21 cellular contexts compared by ENCODE assay signal in the genomic region with DNA sequence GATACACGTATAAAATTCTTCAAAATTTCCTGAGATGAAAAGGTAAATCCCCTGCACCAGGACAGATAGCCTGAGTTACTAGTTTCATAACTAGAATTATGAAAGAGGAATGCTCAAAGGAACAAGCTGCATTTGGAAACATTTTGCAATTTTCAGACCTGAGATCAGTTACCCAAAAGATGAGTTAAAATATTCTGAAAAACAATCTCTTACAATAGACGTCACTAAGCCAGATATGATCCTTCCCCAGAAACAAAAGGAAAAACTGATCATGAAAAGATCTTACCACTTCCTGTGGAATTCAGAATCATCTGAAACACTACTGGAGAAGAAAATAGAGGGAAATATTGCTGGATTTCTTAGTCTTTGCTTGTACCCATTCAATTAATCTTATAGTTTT.
DNase-seq lines count a peak whose midpoint lies in the region; ATAC-seq and TF ChIP-seq lines count a peak whose summit lies in the region.
"Had no signal": no experiment of that assay in that cellular context is flagged by ENCODE, and none has a peak within 500 bp of the region (broad histone marks: within the 10 kb centered on the region; RNA-seq: fewer than 3 reads in every experiment).

No MANE protein-coding gene starts in this region.

- no peaks in the 10 kb centered on the region for H3K27me3 ChIP-seq in gastroesophageal sphincter
- H3K27me3 ChIP-seq: adrenal gland had no signal

- no peak for TF ChIP-seq POLR2A in gastroesophageal sphincter (IDR thresholded peaks at IDR 0.05)
- TF ChIP-seq POLR2A in erythroblast (IDR thresholded peaks at IDR 0.05; ENCODE audit: low read length): no peak

- POLR2A ChIA-PET in OCI-LY7 (lab: Charles Lee): interaction anchor here (0.7 kb wide), 1 partner anchor 1053 kb away, joined by 3 read pairs; no protein-coding TSS in a partner anchor

- peak; percentile 68 for ATAC-seq in gastroesophageal sphincter
- ATAC-seq in activated T-cell treated with anti-CD3 and anti-CD28 coated beads, Interleukin-2, amount 50 U/mL, for 4 hours: no peak

- peak overlapping the region; percentile 21 for H3K27ac Mint-ChIP-seq in activated T-helper 2 cell treated with anti-CD3 and anti-CD28 coated beads, Interferon-gamma antibody, Interleukin-2, Interleukin-4, amounts not matched to agents 10 μg/mL and 5 μg/mL and 100 μg/mL, durations not matched to agents 14 hours and 24 hours and 36 hours
- H3K27ac Mint-ChIP-seq: activated T-helper 1 cell treated with anti-CD3 and anti-CD28 coated beads, Interleukin-12 subunit alpha, Interleukin-12 subunit beta, Interleukin-2, Interleukin-4 antibody, amounts not matched to agents 30 ng/mL and 10 ng/mL and 1 ng/mL, durations not matched to agents 14 hours and 24 hours and 36 hours; CD4-positive, alpha-beta memory T cell; endodermal cell; naive B cell; progenitor cell of endocrine pancreas had no signal

- H3K79me2 ChIP-seq in OCI-LY7 (ENCODE audit: insufficient read depth, low read depth, low read length): no peaks in the 10 kb centered on the region

- DNase-seq in SKM-1 treated with dmso at 0.1 percent for 144 hours (lab: John Stamatoyannopoulos, UW; ENCODE audit: unreplicated experiment): peak; percentile 2
- DNase-seq in SKM-1 (lab: John Stamatoyannopoulos, UW; ENCODE audit: unreplicated experiment): no peak
- no peak for DNase-seq in activated T-helper 2 cell treated with anti-CD3 and anti-CD28 coated beads, Interferon-gamma antibody, Interleukin-2, Interleukin-4, amounts not matched to agents 10 μg/mL and 5 μg/mL and 100 μg/mL, durations not matched to agents 14 hours and 24 hours and 36 hours (ENCODE audit: low spot score)
- DNase-seq in stromal cell of bone marrow (ENCODE audit: low read depth): peak; percentile 32
- no peak for DNase-seq in OCI-LY7 (ENCODE audit: low spot score)
- no peak for DNase-seq in activated T-cell treated with anti-CD3 and anti-CD28 coated beads, Interleukin-2, amount 50 U/mL, for 4 hours
- DNase-seq in erythroblast (lab: John Stamatoyannopoulos, UW): no peak
- DNase-seq: activated CD4-positive, CD25-positive, alpha-beta regulatory T cell; adrenal gland; CD4-positive, alpha-beta memory T cell; DMS79 treated with DMSO at 0.1 percent for 48 hours; endodermal cell; Kasumi-1; naive B cell; NCI-H1436 treated with DMSO at 0.1 percent for 48 hours; NK-92 treated with Interleukin-12 subunit alpha and Interleukin-12 subunit beta, amount 100 ng/mL, for 24 hours had no signal

- no peak overlapping the region for H3K4me3 ChIP-seq in gastroesophageal sphincter
- H3K4me3 ChIP-seq in OCI-LY7 (ENCODE audit: low read depth, low read length, poor library complexity, severe bottlenecking): no peak overlapping the region
- H3K4me3 ChIP-seq: adrenal gland, HAP-1 had no signal

- no peak overlapping the region for H3K4me2 ChIP-seq in OCI-LY7 (ENCODE audit: low read length)

- peak overlapping the region in 3 of 4 donors; percentile 52 to 64 (median 58) for H3K27ac ChIP-seq in gastroesophageal sphincter
- H3K27ac ChIP-seq in OCI-LY7 (ENCODE audit: low read depth, low read length, poor library complexity, severe bottlenecking): no peak overlapping the region
- H3K27ac ChIP-seq: adrenal gland had no signal

- 37 to 52% methylated on average over 2 of the region's 2 CpGs for WGBS in gastroesophageal sphincter (ENCODE audit: low coverage in 1 of 2), 2 donors

- H2AFZ ChIP-seq in OCI-LY7 (ENCODE audit: low read length): no peak overlapping the region

- no peaks in the 10 kb centered on the region for H3K27me3 Mint-ChIP-seq in activated T-helper 2 cell treated with anti-CD3 and anti-CD28 coated beads, Interferon-gamma antibody, Interleukin-2, Interleukin-4, amounts not matched to agents 10 μg/mL and 5 μg/mL and 100 μg/mL, durations not matched to agents 14 hours and 24 hours and 36 hours (ENCODE audit: low read depth)
- no peaks in the 10 kb centered on the region for H3K27me3 Mint-ChIP-seq in activated T-cell treated with anti-CD3 and anti-CD28 coated beads, Interleukin-2, amount 50 U/mL, for 4 hours (ENCODE audit: low read depth)
- H3K27me3 Mint-ChIP-seq: naive B cell, progenitor cell of endocrine pancreas had no signal

- no peak for TF ChIP-seq EP300 in gastroesophageal sphincter (IDR thresholded peaks at IDR 0.05)

- no peak for TF ChIP-seq CTCF in gastroesophageal sphincter (IDR thresholded peaks at IDR 0.05)
- no peak for TF ChIP-seq CTCF in OCI-LY7 (conservative IDR thresholded peaks at IDR 0.05; ENCODE audit: low read length)

- no peaks in the 10 kb centered on the region for H3K36me3 ChIP-seq in gastroesophageal sphincter
- no peaks in the 10 kb centered on the region for H3K36me3 ChIP-seq in OCI-LY7 (ENCODE audit: insufficient read depth, low read length)
- H3K36me3 ChIP-seq: adrenal gland, HAP-1 had no signal

- CTCF ChIA-PET in OCI-LY7 (lab: Charles Lee; ENCODE audit: unreplicated experiment): no interaction called here

- peaks cover 28% of the 10 kb centered on the region for H3K4me1 Mint-ChIP-seq in activated T-helper 2 cell treated with anti-CD3 and anti-CD28 coated beads, Interferon-gamma antibody, Interleukin-2, Interleukin-4, amounts not matched to agents 10 μg/mL and 5 μg/mL and 100 μg/mL, durations not matched to agents 14 hours and 24 hours and 36 hours (ENCODE audit: low read depth)
- H3K4me1 Mint-ChIP-seq in activated T-cell treated with anti-CD3 and anti-CD28 coated beads, Interleukin-2, amount 50 U/mL, for 4 hours (ENCODE audit: low read depth): peaks cover under 1% of the 10 kb centered on the region
- H3K4me1 Mint-ChIP-seq: central memory CD8-positive, alpha-beta T cell had no signal

- no peak overlapping the region for H3K4me3 Mint-ChIP-seq in activated T-helper 2 cell treated with anti-CD3 and anti-CD28 coated beads, Interferon-gamma antibody, Interleukin-2, Interleukin-4, amounts not matched to agents 10 μg/mL and 5 μg/mL and 100 μg/mL, durations not matched to agents 14 hours and 24 hours and 36 hours (ENCODE audit: low read depth)
- H3K4me3 Mint-ChIP-seq in activated T-cell treated with anti-CD3 and anti-CD28 coated beads, Interleukin-2, amount 50 U/mL, for 4 hours: no peak overlapping the region
- H3K4me3 Mint-ChIP-seq: activated T-helper 1 cell treated with anti-CD3 and anti-CD28 coated beads, Interleukin-12 subunit alpha, Interleukin-12 subunit beta, Interleukin-2, Interleukin-4 antibody, amounts not matched to agents 30 ng/mL and 10 ng/mL and 1 ng/mL, durations not matched to agents 14 hours and 24 hours and 36 hours; CD4-positive, alpha-beta memory T cell; central memory CD8-positive, alpha-beta T cell; endodermal cell; naive B cell had no signal

- no peaks in the 10 kb centered on the region for H4K20me1 ChIP-seq in OCI-LY7 (ENCODE audit: insufficient read depth, low read length)

- H3K9me3 Mint-ChIP-seq in activated T-helper 2 cell treated with anti-CD3 and anti-CD28 coated beads, Interferon-gamma antibody, Interleukin-2, Interleukin-4, amounts not matched to agents 10 μg/mL and 5 μg/mL and 100 μg/mL, durations not matched to agents 14 hours and 24 hours and 36 hours: no peaks in the 10 kb centered on the region
- H3K9me3 Mint-ChIP-seq in activated T-cell treated with anti-CD3 and anti-CD28 coated beads, Interleukin-2, amount 50 U/mL, for 4 hours: no peaks in the 10 kb centered on the region
- H3K9me3 Mint-ChIP-seq: activated T-helper 1 cell treated with anti-CD3 and anti-CD28 coated beads, Interleukin-12 subunit alpha, Interleukin-12 subunit beta, Interleukin-2, Interleukin-4 antibody, amounts not matched to agents 30 ng/mL and 10 ng/mL and 1 ng/mL, durations not matched to agents 14 hours and 24 hours and 36 hours; CD4-positive, alpha-beta memory T cell; central memory CD8-positive, alpha-beta T cell; endodermal cell had no signal

- H3K4me1 ChIP-seq in gastroesophageal sphincter: peaks cover 0 to 38% (median 3%) of the 10 kb centered on the region in 3 donors
- peaks cover 14% of the 10 kb centered on the region for H3K4me1 ChIP-seq in OCI-LY7 (ENCODE audit: insufficient read depth, low read length, poor library complexity, severe bottlenecking)
- H3K4me1 ChIP-seq: adrenal gland had no signal

- H3K9me3 ChIP-seq in gastroesophageal sphincter (no peaks in the 10 kb centered on the region), OCI-LY7 (ENCODE audit: low read length) (no peaks in the 10 kb centered on the region)
- H3K9me3 ChIP-seq: adrenal gland, HAP-1 had no signal

- H3K36me3 Mint-ChIP-seq in activated T-helper 2 cell treated with anti-CD3 and anti-CD28 coated beads, Interferon-gamma antibody, Interleukin-2, Interleukin-4, amounts not matched to agents 10 μg/mL and 5 μg/mL and 100 μg/mL, durations not matched to agents 14 hours and 24 hours and 36 hours (ENCODE audit: low read depth): no peaks in the 10 kb centered on the region
- H3K36me3 Mint-ChIP-seq in activated T-cell treated with anti-CD3 and anti-CD28 coated beads, Interleukin-2, amount 50 U/mL, for 4 hours (ENCODE audit: insufficient read depth): no peaks in the 10 kb centered on the region
- H3K36me3 Mint-ChIP-seq: CD4-positive, alpha-beta memory T cell; naive B cell had no signal

- intact Hi-C loops in activated T-helper 2 cell treated with anti-CD3 and anti-CD28 coated beads, Interferon-gamma antibody, Interleukin-2, Interleukin-4, amounts not matched to agents 10 μg/mL and 5 μg/mL and 100 μg/mL, durations not matched to agents 14 hours and 24 hours and 36 hours (cut with micrococcal nuclease): loop anchor here (1.0 kb wide), 1 partner anchor 8 kb away; no protein-coding TSS in a partner anchor
- intact Hi-C loops in OCI-LY7 (cut with micrococcal nuclease; ENCODE audit: unreplicated experiment): no loop called here

- no peaks in the 10 kb centered on the region for H3K9me2 ChIP-seq in OCI-LY7 (ENCODE audit: insufficient read depth, low read length)

- no TSS peak for BruUV-seq in OCI-LY7 (replicated peaks; lab: Mats Ljungman, UMichigan)

Comparison
In these comparisons a context has a peak if more than half of its experiments do, and no peak if none do; other contexts are left out.
1. DNase-seq: peak in SKM-1 treated with dmso at 0.1 percent for 144 hours (single experiment) and stromal cell of bone marrow (single experiment); none in SKM-1 (single experiment), activated T-helper 2 cell treated with anti-CD3 and anti-CD28 coated beads, Interferon-gamma antibody, Interleukin-2, Interleukin-4, amounts not matched to agents 10 μg/mL and 5 μg/mL and 100 μg/mL, durations not matched to agents 14 hours and 24 hours and 36 hours (single experiment), OCI-LY7 (single experiment), activated T-cell treated with anti-CD3 and anti-CD28 coated beads, Interleukin-2, amount 50 U/mL, for 4 hours (single experiment) and erythroblast (0 of 2).